Comparison of ENCODE assay signal across 2 cellular contexts in the genomic region with DNA sequence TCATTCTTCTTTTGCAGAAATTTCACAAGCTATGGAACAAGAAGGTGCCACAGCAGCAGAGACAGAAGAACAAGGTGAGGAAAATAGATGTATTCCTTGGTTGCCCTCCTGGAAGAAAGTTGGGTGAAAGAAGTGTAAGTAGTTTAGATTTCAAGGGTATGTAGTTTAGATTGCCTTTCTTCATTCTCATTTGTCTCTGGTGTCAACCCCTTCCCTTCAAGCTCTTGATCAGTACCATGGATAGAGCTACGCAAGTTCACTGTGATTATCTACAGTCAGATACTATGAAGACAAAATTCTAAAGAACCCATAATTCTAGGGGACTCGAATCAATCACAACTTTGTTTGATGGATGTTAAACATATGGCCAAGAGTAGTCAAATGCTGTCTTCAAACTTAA.
TF ChIP-seq lines count a peak whose summit lies in the region.

No MANE protein-coding gene starts in this region.

TF ChIP-seq in Ishikawa, 13 proteins besides CTCF, POLR2A, EP300 and RAD21:
- TF ChIP-seq, protein P1, sequence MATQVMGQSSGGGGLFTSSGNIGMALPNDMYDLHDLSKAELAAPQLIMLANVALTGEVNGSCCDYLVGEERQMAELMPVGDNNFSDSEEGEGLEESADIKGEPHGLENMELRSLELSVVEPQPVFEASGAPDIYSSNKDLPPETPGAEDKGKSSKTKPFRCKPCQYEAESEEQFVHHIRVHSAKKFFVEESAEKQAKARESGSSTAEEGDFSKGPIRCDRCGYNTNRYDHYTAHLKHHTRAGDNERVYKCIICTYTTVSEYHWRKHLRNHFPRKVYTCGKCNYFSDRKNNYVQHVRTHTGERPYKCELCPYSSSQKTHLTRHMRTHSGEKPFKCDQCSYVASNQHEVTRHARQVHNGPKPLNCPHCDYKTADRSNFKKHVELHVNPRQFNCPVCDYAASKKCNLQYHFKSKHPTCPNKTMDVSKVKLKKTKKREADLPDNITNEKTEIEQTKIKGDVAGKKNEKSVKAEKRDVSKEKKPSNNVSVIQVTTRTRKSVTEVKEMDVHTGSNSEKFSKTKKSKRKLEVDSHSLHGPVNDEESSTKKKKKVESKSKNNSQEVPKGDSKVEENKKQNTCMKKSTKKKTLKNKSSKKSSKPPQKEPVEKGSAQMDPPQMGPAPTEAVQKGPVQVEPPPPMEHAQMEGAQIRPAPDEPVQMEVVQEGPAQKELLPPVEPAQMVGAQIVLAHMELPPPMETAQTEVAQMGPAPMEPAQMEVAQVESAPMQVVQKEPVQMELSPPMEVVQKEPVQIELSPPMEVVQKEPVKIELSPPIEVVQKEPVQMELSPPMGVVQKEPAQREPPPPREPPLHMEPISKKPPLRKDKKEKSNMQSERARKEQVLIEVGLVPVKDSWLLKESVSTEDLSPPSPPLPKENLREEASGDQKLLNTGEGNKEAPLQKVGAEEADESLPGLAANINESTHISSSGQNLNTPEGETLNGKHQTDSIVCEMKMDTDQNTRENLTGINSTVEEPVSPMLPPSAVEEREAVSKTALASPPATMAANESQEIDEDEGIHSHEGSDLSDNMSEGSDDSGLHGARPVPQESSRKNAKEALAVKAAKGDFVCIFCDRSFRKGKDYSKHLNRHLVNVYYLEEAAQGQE (IDR thresholded peaks at IDR 0.05; ENCODE audit: low read depth) = peak; percentile 66

TF ChIP-seq in HepG2, 621 proteins besides CTCF, POLR2A, EP300 and RAD21:
- peak; percentile 81; the same call in 1 of the 2 replicates for TF ChIP-seq MIER2 (CRISPR knock-in tag; IDR thresholded peaks at IDR 0.05)
- TF ChIP-seq, protein P1 (IDR thresholded peaks at IDR 0.05; ENCODE audit: borderline replicate concordance in 1 of 2, low read depth in 1 of 2, low read length in 2 of 2) = peak in 1 of 2 experiments; percentile 71; a peak in 2 of 4 replicates
